24 cellular contexts compared by ENCODE assay signal in the genomic region with DNA sequence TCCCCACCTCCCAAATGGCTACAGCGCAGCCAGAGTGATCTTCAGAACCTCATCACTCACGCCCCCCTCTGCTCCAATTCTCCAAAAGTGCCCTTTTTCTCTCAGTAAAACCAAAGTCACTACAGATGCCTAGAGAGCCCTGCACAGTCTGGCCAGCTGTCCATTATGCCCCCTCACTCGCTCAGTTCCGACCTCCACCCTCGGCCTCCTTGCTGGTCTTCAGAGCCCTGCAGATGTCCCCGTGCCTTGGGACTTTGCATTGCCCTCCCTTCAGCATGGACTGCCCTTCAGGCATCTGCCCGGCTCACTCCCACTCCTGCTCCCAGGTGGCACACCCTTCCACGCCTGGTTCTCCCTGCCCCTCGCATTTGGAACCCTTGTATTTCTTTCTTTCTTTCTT. TPM values are rescaled to one million over a fixed set of nuclear protein-coding genes. Genes with fewer than 3 reads are reported as not detected.
"Had no signal": no experiment of that assay in that cellular context is flagged by ENCODE, and none has a peak within 500 bp of the region (broad histone marks: within the 10 kb centered on the region; RNA-seq: fewer than 3 reads in every experiment).

No MANE protein-coding gene starts in this region.

- H3K9ac ChIP-seq: parathyroid adenoma had no signal

- H3K4me3 Mint-ChIP-seq: activated CD4-positive, alpha-beta T cell treated with anti-CD3 and anti-CD28 coated beads, Interleukin-2, amount 10 ng/mL, durations not matched to agents 7 days and 5 days; activated naive CD4-positive, alpha-beta T cell treated with anti-CD3 and anti-CD28 coated beads, Interleukin-2, amount 10 ng/mL, durations not matched to agents 7 days and 5 days; activated T-cell treated with anti-CD3 and anti-CD28 coated beads, Interleukin-2, amount 50 U/mL, for 72 hours; dendritic cell treated with granulocyte-macrophage colony-stimulating factor and Interleukin-4, amounts not matched to agents 40 ng/mL and 50 ng/mL, for 4 days; natural killer cell treated with Interleukin-12 subunit alpha and Interleukin-12 subunit beta and Interleukin-15 and Interleukin-18, amount 100 ng/mL, for 72 hours; T-cell had no signal

- H3K9me3 ChIP-seq: esophagus muscularis mucosa, gastrocnemius medialis, left ventricle myocardium inferior, right lobe of liver, thyroid gland had no signal

- H3K4me3 ChIP-seq: cardiac muscle cell, esophagus muscularis mucosa, gastrocnemius medialis, left ventricle myocardium inferior, right lobe of liver, skin epidermis, thyroid gland had no signal

- H3K36me3 ChIP-seq: cardiac muscle cell, esophagus muscularis mucosa, gastrocnemius medialis, left ventricle myocardium inferior, right lobe of liver, thyroid gland, WERI-Rb-1 had no signal

- H3K27me3 Mint-ChIP-seq: dendritic cell treated with granulocyte-macrophage colony-stimulating factor and Interleukin-4, amounts not matched to agents 40 ng/mL and 50 ng/mL, for 4 days had no signal

- H3K27me3 ChIP-seq: cardiac muscle cell, esophagus muscularis mucosa, gastrocnemius medialis, right lobe of liver, thyroid gland had no signal

- H3K36me3 Mint-ChIP-seq: activated naive CD4-positive, alpha-beta T cell treated with anti-CD3 and anti-CD28 coated beads, Interleukin-2, amount 10 ng/mL, durations not matched to agents 7 days and 5 days; natural killer cell treated with Interleukin-12 subunit alpha and Interleukin-12 subunit beta and Interleukin-15 and Interleukin-18, amount 100 ng/mL, for 72 hours; T-cell had no signal

- H3K27ac ChIP-seq: cardiac muscle cell, parathyroid adenoma, right lobe of liver, thyroid gland, WERI-Rb-1 had no signal

- H3K9me3 Mint-ChIP-seq: activated CD4-positive, alpha-beta T cell treated with anti-CD3 and anti-CD28 coated beads, Interleukin-2, amount 10 ng/mL, durations not matched to agents 7 days and 5 days; activated naive CD4-positive, alpha-beta T cell treated with anti-CD3 and anti-CD28 coated beads, Interleukin-2, amount 10 ng/mL, durations not matched to agents 7 days and 5 days; activated T-cell treated with anti-CD3 and anti-CD28 coated beads, Interleukin-2, amount 50 U/mL, for 72 hours; dendritic cell treated with granulocyte-macrophage colony-stimulating factor and Interleukin-4, amounts not matched to agents 40 ng/mL and 50 ng/mL, for 4 days; natural killer cell treated with Interleukin-12 subunit alpha and Interleukin-12 subunit beta and Interleukin-15 and Interleukin-18, amount 100 ng/mL, for 72 hours; T-cell had no signal

- H3K27ac Mint-ChIP-seq: activated CD4-positive, alpha-beta T cell treated with anti-CD3 and anti-CD28 coated beads, Interleukin-2, amount 10 ng/mL, durations not matched to agents 7 days and 5 days; activated naive CD4-positive, alpha-beta T cell treated with anti-CD3 and anti-CD28 coated beads, Interleukin-2, amount 10 ng/mL, durations not matched to agents 7 days and 5 days; activated T-cell treated with anti-CD3 and anti-CD28 coated beads, Interleukin-2, amount 50 U/mL, for 72 hours; dendritic cell treated with granulocyte-macrophage colony-stimulating factor and Interleukin-4, amounts not matched to agents 40 ng/mL and 50 ng/mL, for 4 days; natural killer cell treated with Interleukin-12 subunit alpha and Interleukin-12 subunit beta and Interleukin-15 and Interleukin-18, amount 100 ng/mL, for 72 hours; T-cell had no signal

- ATAC-seq: activated T-cell treated with anti-CD3 and anti-CD28 coated beads, Interleukin-2, amount 50 U/mL, for 72 hours; gastrocnemius medialis; natural killer cell treated with Interleukin-12 subunit alpha and Interleukin-12 subunit beta and Interleukin-15 and Interleukin-18, amount 100 ng/mL, for 72 hours; right lobe of liver; T-cell had no signal

- DNase-seq: activated CD4-positive, alpha-beta T cell treated with anti-CD3 and anti-CD28 coated beads, Interleukin-2, amount 10 ng/mL, durations not matched to agents 7 days and 5 days; activated CD4-positive, CD25-positive, alpha-beta regulatory T cell treated with anti-CD3 and anti-CD28 coated beads, Interleukin-2, amount 50 U/mL, for 72 hours; activated effector memory CD4-positive, alpha-beta T cell treated with anti-CD3 and anti-CD28 coated beads, Interleukin-2, amount 50 U/mL, for 16 hours; activated naive CD4-positive, alpha-beta T cell treated with anti-CD3 and anti-CD28 coated beads, Interleukin-2, amount 10 ng/mL, durations not matched to agents 7 days and 5 days; activated T-cell treated with anti-CD3 and anti-CD28 coated beads, Interleukin-2, amount 50 U/mL, for 72 hours; amygdala; effector memory CD4-positive, alpha-beta T cell; hypothalamus; left ventricle myocardium inferior; mammary epithelial cell; right lobe of liver; stimulated activated CD4-positive, alpha-beta T cell treated with anti-CD3 and anti-CD28 coated beads, Interleukin-15, amount 100 ng/mL, for 24 hours; stimulated activated naive CD4-positive, alpha-beta T cell treated with Interleukin-2 at 50 U/mL for 16 hours; T-cell; thyroid gland; WERI-Rb-1 had no signal

RNA-seq across cellular contexts. Expression of gene RAET1E, which starts 1.1 kb away (rescaled TPM):
- total RNA-seq: activated CD4-positive, alpha-beta T cell treated with anti-CD3 and anti-CD28 coated beads, Interleukin-2, amount 10 ng/mL, durations not matched to agents 7 days and 5 days; activated T-cell treated with anti-CD3 and anti-CD28 coated beads, Interleukin-2, amount 50 U/mL, for 72 hours; cardiac muscle cell; endothelial cell of umbilical vein; natural killer cell treated with Interleukin-12 subunit alpha and Interleukin-12 subunit beta and Interleukin-15 and Interleukin-18, amount 100 ng/mL, for 72 hours; right lobe of liver; T-cell had no signal
- polyA plus RNA-seq: cardiac muscle cell had no signal

RNA-seq across cellular contexts. Expression of gene RAET1G, which starts 24.0 kb away (rescaled TPM):
- total RNA-seq: activated CD4-positive, alpha-beta T cell treated with anti-CD3 and anti-CD28 coated beads, Interleukin-2, amount 10 ng/mL, durations not matched to agents 7 days and 5 days; activated T-cell treated with anti-CD3 and anti-CD28 coated beads, Interleukin-2, amount 50 U/mL, for 72 hours; cardiac muscle cell; right lobe of liver; T-cell had no signal
- polyA plus RNA-seq: cardiac muscle cell had no signal

RNA-seq across cellular contexts. Expression of gene ULBP2, which starts 42.8 kb away (rescaled TPM):
- total RNA-seq: cardiac muscle cell had no signal
- polyA plus RNA-seq: cardiac muscle cell had no signal
